1 cellular context compared by ENCODE assay signal in genomic region chr4:154559141-154559841, GRCh38.
A peak's percentile ranks its signal among the peaks of the same experiment; 100 is the strongest.
TF ChIP-seq lines count a peak whose summit lies in the region.

No MANE protein-coding gene starts in this region.

TF ChIP-seq in HepG2, 621 proteins besides CTCF, POLR2A, EP300 and RAD21 (continued from another document and continues in another):
- TF ChIP-seq IRF2 (CRISPR knock-in tag; IDR thresholded peaks at IDR 0.05) (peak; percentile 39; the same call in 1 of the 2 replicates), ELF3 (CRISPR knock-in tag; IDR thresholded peaks at IDR 0.05) (peak; percentile 42; the same call in 1 of the 2 replicates), ZNF670 (CRISPR knock-in tag; IDR thresholded peaks at IDR 0.05; ENCODE audit: borderline replicate concordance) (no peak), HOMEZ (CRISPR knock-in tag; IDR thresholded peaks at IDR 0.05; ENCODE audit: low read depth) (peak; percentile 64; the same call in 1 of the 2 replicates), TBP (CRISPR knock-in tag; IDR thresholded peaks at IDR 0.05) (no peak), KIAA2018 (CRISPR knock-in tag; IDR thresholded peaks at IDR 0.05; ENCODE audit: borderline replicate concordance) (no peak), ZNF264 (CRISPR knock-in tag; IDR thresholded peaks at IDR 0.05) (no peak), ZBTB46 (CRISPR knock-in tag; IDR thresholded peaks at IDR 0.05; ENCODE audit: borderline replicate concordance) (no peak), TGIF2 (CRISPR knock-in tag; IDR thresholded peaks at IDR 0.05) (0 out of 2 replicates have a peak, but pooled peaks have one; percentile 27), ZFP82 (CRISPR knock-in tag; IDR thresholded peaks at IDR 0.05; ENCODE audit: borderline replicate concordance) (no peak), SMC3 (IDR thresholded peaks at IDR 0.05; ENCODE audit: low read length) (peak; percentile 97), HINFP (CRISPR knock-in tag; IDR thresholded peaks at IDR 0.05; ENCODE audit: low read depth) (0 out of 2 replicates have a peak, but pooled peaks have one; percentile 25), ISX (CRISPR knock-in tag; conservative IDR thresholded peaks at IDR 0.05) (no peak), U2AF1 (optimal IDR thresholded peaks at IDR 0.05; ENCODE audit: low read depth, low read length) (no peak), TEAD2 (CRISPR knock-in tag; IDR thresholded peaks at IDR 0.05) (no peak), ZSCAN22 (CRISPR knock-in tag; IDR thresholded peaks at IDR 0.05) (no peak), ZHX2 (IDR thresholded peaks at IDR 0.05; ENCODE audit: low read depth) (no peak), ZHX2 (CRISPR knock-in tag; IDR thresholded peaks at IDR 0.05; ENCODE audit: borderline replicate concordance) (no peak), ATM (IDR thresholded peaks at IDR 0.05; ENCODE audit: borderline replicate concordance) (no peak), LCORL (IDR thresholded peaks at IDR 0.05) (no peak), LCORL (CRISPR knock-in tag; IDR thresholded peaks at IDR 0.05) (no peak), JUNB (CRISPR knock-in tag; IDR thresholded peaks at IDR 0.05; ENCODE audit: borderline replicate concordance) (no peak), ZFP1 (CRISPR knock-in tag; IDR thresholded peaks at IDR 0.05) (0 out of 2 replicates have a peak, but pooled peaks have one; percentile 13), CEBPG (CRISPR knock-in tag; IDR thresholded peaks at IDR 0.05) (0 out of 2 replicates have a peak, but pooled peaks have one; percentile 27), ZNF138 (CRISPR knock-in tag; IDR thresholded peaks at IDR 0.05; ENCODE audit: low read depth) (no peak), ZNF343 (CRISPR knock-in tag; IDR thresholded peaks at IDR 0.05) (no peak), CBFB (CRISPR knock-in tag; IDR thresholded peaks at IDR 0.05) (no peak), DMAP1 (CRISPR knock-in tag; IDR thresholded peaks at IDR 0.05) (no peak), ZNF296 (CRISPR knock-in tag; conservative IDR thresholded peaks at IDR 0.05) (no peak), ZFP91 (CRISPR knock-in tag; IDR thresholded peaks at IDR 0.05; ENCODE audit: borderline replicate concordance) (no peak), TERF1 (CRISPR knock-in tag; IDR thresholded peaks at IDR 0.05) (no peak), TIGD3 (CRISPR knock-in tag; IDR thresholded peaks at IDR 0.05; ENCODE audit: borderline replicate concordance) (no peak), ZNF20 (CRISPR knock-in tag; IDR thresholded peaks at IDR 0.05) (no peak), HMG20A (CRISPR knock-in tag; IDR thresholded peaks at IDR 0.05; ENCODE audit: borderline replicate concordance) (peak; percentile 52; the same call in 1 of the 2 replicates), KDM5A (IDR thresholded peaks at IDR 0.05; ENCODE audit: borderline replicate concordance, low read length) (no peak), RARA (CRISPR knock-in tag; IDR thresholded peaks at IDR 0.05) (no peak), ZNF232 (CRISPR knock-in tag; IDR thresholded peaks at IDR 0.05; ENCODE audit: borderline replicate concordance) (no peak), TMF1 (CRISPR knock-in tag; IDR thresholded peaks at IDR 0.05; ENCODE audit: low read depth) (no peak)
